Comparison of ENCODE assay signal across 1 cellular context in genomic region chr7:148337995-148338747, GRCh38.
A peak's percentile ranks its signal among the peaks of the same experiment; 100 is the strongest.
TF ChIP-seq lines count a peak whose summit lies in the region.

No MANE protein-coding gene starts in this region.

TF ChIP-seq in K562, 482 proteins besides CTCF, POLR2A, EP300 and RAD21 (continued from another document):
- peak; percentile 14; the same call in 1 of the 2 replicates for TF ChIP-seq MAFG (tag; conservative IDR thresholded peaks at IDR 0.05)
- no peak for TF ChIP-seq ZNF551 (CRISPR knock-in tag; IDR thresholded peaks at IDR 0.05)
- TF ChIP-seq C11orf30 (IDR thresholded peaks at IDR 0.05; ENCODE audit: low read depth): peak; percentile 41; the same call in 1 of the 2 replicates
- peak; percentile 25; the same call in 1 of the 2 replicates for TF ChIP-seq MAFF (IDR thresholded peaks at IDR 0.05; ENCODE audit: low read length)
- no peak for TF ChIP-seq NUFIP1 (IDR thresholded peaks at IDR 0.05; ENCODE audit: partially characterized antibody)
- no peak for TF ChIP-seq HNRNPK (IDR thresholded peaks at IDR 0.05; ENCODE audit: low read depth, low read length, poor library complexity, severe bottlenecking)
- TF ChIP-seq, protein P1, sequence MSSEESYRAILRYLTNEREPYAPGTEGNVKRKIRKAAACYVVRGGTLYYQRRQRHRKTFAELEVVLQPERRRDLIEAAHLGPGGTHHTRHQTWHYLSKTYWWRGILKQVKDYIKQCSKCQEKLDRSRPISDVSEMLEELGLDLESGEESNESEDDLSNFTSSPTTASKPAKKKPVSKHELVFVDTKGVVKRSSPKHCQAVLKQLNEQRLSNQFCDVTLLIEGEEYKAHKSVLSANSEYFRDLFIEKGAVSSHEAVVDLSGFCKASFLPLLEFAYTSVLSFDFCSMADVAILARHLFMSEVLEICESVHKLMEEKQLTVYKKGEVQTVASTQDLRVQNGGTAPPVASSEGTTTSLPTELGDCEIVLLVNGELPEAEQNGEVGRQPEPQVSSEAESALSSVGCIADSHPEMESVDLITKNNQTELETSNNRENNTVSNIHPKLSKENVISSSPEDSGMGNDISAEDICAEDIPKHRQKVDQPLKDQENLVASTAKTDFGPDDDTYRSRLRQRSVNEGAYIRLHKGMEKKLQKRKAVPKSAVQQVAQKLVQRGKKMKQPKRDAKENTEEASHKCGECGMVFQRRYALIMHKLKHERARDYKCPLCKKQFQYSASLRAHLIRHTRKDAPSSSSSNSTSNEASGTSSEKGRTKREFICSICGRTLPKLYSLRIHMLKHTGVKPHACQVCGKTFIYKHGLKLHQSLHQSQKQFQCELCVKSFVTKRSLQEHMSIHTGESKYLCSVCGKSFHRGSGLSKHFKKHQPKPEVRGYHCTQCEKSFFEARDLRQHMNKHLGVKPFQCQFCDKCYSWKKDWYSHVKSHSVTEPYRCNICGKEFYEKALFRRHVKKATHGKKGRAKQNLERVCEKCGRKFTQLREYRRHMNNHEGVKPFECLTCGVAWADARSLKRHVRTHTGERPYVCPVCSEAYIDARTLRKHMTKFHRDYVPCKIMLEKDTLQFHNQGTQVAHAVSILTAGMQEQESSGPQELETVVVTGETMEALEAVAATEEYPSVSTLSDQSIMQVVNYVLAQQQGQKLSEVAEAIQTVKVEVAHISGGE (CRISPR knock-in tag; IDR thresholded peaks at IDR 0.05): no peak
- no peak for TF ChIP-seq ZNF253 (CRISPR knock-in tag; conservative IDR thresholded peaks at IDR 0.05)
- TF ChIP-seq CEBPG (CRISPR knock-in tag; IDR thresholded peaks at IDR 0.05): no peak
- no peak for TF ChIP-seq CEBPG (tag; conservative IDR thresholded peaks at IDR 0.05 in 1 of 2, IDR thresholded peaks at IDR 0.05 in 1 of 2)
- no peak for TF ChIP-seq GATAD2A (IDR thresholded peaks at IDR 0.05)
- TF ChIP-seq ILK (tag; IDR thresholded peaks at IDR 0.05; ENCODE audit: borderline replicate concordance, low read depth): no peak
- TF ChIP-seq BCOR (IDR thresholded peaks at IDR 0.05): no peak
- TF ChIP-seq ZFP91 (CRISPR knock-in tag; IDR thresholded peaks at IDR 0.05): no peak
- TF ChIP-seq ZNF232 (CRISPR knock-in tag; IDR thresholded peaks at IDR 0.05): no peak
- TF ChIP-seq, protein P2, sequence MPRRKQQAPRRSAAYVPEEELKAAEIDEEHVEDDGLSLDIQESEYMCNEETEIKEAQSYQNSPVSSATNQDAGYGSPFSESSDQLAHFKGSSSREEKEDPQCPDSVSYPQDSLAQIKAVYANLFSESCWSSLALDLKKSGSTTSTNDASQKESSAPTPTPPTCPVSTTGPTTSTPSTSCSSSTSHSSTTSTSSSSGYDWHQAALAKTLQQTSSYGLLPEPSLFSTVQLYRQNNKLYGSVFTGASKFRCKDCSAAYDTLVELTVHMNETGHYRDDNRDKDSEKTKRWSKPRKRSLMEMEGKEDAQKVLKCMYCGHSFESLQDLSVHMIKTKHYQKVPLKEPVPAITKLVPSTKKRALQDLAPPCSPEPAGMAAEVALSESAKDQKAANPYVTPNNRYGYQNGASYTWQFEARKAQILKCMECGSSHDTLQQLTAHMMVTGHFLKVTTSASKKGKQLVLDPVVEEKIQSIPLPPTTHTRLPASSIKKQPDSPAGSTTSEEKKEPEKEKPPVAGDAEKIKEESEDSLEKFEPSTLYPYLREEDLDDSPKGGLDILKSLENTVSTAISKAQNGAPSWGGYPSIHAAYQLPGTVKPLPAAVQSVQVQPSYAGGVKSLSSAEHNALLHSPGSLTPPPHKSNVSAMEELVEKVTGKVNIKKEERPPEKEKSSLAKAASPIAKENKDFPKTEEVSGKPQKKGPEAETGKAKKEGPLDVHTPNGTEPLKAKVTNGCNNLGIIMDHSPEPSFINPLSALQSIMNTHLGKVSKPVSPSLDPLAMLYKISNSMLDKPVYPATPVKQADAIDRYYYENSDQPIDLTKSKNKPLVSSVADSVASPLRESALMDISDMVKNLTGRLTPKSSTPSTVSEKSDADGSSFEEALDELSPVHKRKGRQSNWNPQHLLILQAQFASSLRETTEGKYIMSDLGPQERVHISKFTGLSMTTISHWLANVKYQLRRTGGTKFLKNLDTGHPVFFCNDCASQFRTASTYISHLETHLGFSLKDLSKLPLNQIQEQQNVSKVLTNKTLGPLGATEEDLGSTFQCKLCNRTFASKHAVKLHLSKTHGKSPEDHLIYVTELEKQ (CRISPR knock-in tag; IDR thresholded peaks at IDR 0.05): no peak
- peak; percentile 60 for TF ChIP-seq ZNF316 (IDR thresholded peaks at IDR 0.05)
- no peak for TF ChIP-seq ZNF655 (CRISPR knock-in tag; IDR thresholded peaks at IDR 0.05)
- TF ChIP-seq TCFL5 (CRISPR knock-in tag; conservative IDR thresholded peaks at IDR 0.05): no peak
- TF ChIP-seq NR4A1 (CRISPR knock-in tag; IDR thresholded peaks at IDR 0.05): no peak
- no peak for TF ChIP-seq NR4A1 (tag; IDR thresholded peaks at IDR 0.05)
- TF ChIP-seq CHCHD3 (CRISPR knock-in tag; IDR thresholded peaks at IDR 0.05): no peak
- TF ChIP-seq GABPB2 (CRISPR knock-in tag; conservative IDR thresholded peaks at IDR 0.05): no peak
- TF ChIP-seq HES1 (IDR thresholded peaks at IDR 0.05; ENCODE audit: low read depth): no peak
- TF ChIP-seq ZNF644 (tag; IDR thresholded peaks at IDR 0.05; ENCODE audit: low read depth): no peak
- TF ChIP-seq HNRNPLL (IDR thresholded peaks at IDR 0.05; ENCODE audit: low read depth, low read length, poor library complexity, severe bottlenecking): no peak
- no peak for TF ChIP-seq GABPB1 (CRISPR knock-in tag; IDR thresholded peaks at IDR 0.05)
- TF ChIP-seq, protein P3, sequence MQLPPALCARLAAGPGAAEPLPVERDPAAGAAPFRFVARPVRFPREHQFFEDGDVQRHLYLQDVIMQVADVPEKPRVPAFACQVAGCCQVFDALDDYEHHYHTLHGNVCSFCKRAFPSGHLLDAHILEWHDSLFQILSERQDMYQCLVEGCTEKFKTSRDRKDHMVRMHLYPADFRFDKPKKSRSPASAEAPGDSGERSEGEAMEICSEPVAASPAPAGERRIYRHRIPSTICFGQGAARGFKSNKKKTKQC (CRISPR knock-in tag; IDR thresholded peaks at IDR 0.05): no peak
